8 cellular contexts compared by ENCODE assay signal in the genomic region with DNA sequence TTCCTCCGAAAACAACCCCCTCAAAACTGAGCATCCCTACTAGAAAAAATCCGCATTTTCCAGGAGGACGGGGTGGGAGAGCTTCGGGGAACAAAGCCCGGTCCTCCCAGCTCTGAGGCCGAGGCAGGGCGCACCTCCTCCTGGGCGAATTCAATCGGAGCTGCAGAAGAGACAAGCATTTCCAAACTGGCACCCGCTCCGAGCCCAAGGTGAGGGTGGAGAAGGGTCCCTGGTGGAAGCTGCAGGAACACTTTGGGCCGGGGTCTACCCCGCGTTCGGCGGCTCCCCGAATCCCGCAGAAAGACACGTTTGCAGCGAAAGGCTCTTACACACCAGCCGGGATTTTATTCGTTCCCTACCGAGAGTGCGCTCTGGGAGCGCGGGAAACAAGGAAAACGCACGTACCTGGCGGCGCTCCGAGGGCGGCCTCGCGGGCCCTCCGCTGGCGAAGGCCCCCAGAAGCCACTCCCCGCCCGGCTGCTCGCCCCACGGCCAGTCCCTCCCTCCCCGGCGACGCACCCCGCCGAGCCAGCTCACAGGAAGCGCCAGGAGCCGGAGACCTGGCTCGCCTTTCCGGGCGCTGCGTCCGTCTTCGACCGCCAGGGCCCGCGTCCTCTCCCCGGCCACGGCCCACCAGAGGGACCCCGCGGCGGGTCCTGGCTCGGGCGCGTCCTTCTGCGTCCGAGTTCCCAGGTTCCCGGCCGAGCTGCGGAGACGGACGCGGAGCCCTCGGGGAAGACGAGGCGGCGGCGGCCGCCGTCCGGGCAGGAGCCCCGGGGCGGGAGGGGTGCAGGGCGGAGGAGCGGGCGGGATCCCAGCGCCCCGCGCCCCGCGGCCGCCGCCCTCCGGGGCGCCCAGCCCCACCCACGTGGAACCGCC. TPM values are rescaled to one million over a fixed set of nuclear protein-coding genes. Genes with fewer than 3 reads are reported as not detected.
A peak's percentile ranks its signal among the peaks of the same experiment; 100 is the strongest.
DNase-seq lines count a peak whose midpoint lies in the region; ATAC-seq, FAIRE-seq and TF ChIP-seq lines count a peak whose summit lies in the region.

No MANE protein-coding gene starts in this region.

- H3K36me3 ChIP-seq in kidney (ENCODE audit: control insufficient read depth in 1 of 2, insufficient read depth in 2 of 2, low read length in 2 of 2): no peaks in the 10 kb centered on the region

- ATAC-seq in HG02588 (IDR thresholded peaks at IDR 0.05; ENCODE audit: unreplicated experiment): peak; percentile 38

- no peak for TF ChIP-seq CTCF in kidney (IDR thresholded peaks at IDR 0.05; ENCODE audit: borderline replicate concordance, extremely low read depth, insufficient read depth)

- H3K4me3 ChIP-seq in kidney (ENCODE audit: low read length in 2 of 2): peak overlapping the region; percentile 86 to 88

- DNase-seq in SIG-M5 treated with dmso at 0.1 percent for 504 hours (lab: John Stamatoyannopoulos, UW; ENCODE audit: unreplicated experiment) (peak; percentile 81), SIG-M5 (lab: John Stamatoyannopoulos, UW) (no peak), NCI-H1417 (lab: John Stamatoyannopoulos, UW) (peak; percentile 86 to 96 (median 92)), T1000 (lab: John Stamatoyannopoulos, UW) (peak; percentile 87), cerebellum (ENCODE audit: low spot score) (peak; percentile 80), kidney (peak; percentile 97)
- peak; percentile 32 for DNase-seq in stimulated activated CD4-positive, alpha-beta T cell treated with anti-CD3 and anti-CD28 coated beads, Interleukin-12 subunit alpha, Interleukin-12 subunit beta, amount 100 ng/mL, for 4 hours

- intact Hi-C loops in kidney (cut with DNase I): no loop called here

- H3K27ac ChIP-seq in kidney (ENCODE audit: low read depth in 2 of 2, low read length in 2 of 2): peak overlapping the region; percentile 94 to 95

- peaks cover 0 to 12% of the 10 kb centered on the region in 2 donors for H3K4me1 ChIP-seq in kidney (ENCODE audit: control insufficient read depth in 1 of 2, insufficient read depth in 1 of 2, low read depth in 1 of 2, low read length in 2 of 2)

- no peak for FAIRE-seq in kidney (lab: Jason Lieb, UNC)

- H3K9me3 ChIP-seq in kidney (ENCODE audit: control insufficient read depth in 1 of 2, low read length in 2 of 2): no peaks in the 10 kb centered on the region

- H3K9ac ChIP-seq in kidney (ENCODE audit: low read length in 2 of 2): peak overlapping the region; percentile 77 to 90

RNA-seq across cellular contexts. Expression of gene BAHCC1, which starts 49.8 kb away (rescaled TPM):
- total RNA-seq in cerebellum (20.5 TPM), kidney (20.5 TPM)
- polyA plus RNA-seq in kidney (ENCODE audit: insufficient read depth, low read depth, low replicate concordance): 2.6 TPM

RNA-seq across cellular contexts. Expression of gene SLC38A10, which starts 50.3 kb away (rescaled TPM):
- total RNA-seq in cerebellum (20.4 TPM), kidney (89.7 TPM)
- 72.7 TPM for polyA plus RNA-seq in kidney (ENCODE audit: insufficient read depth, low read depth, low replicate concordance)
